Comparison of ENCODE assay signal across 8 cellular contexts in genomic region chr19:18204394-18205179, GRCh38. TPM values are rescaled to one million over a fixed set of nuclear protein-coding genes. Genes with fewer than 3 reads are reported as not detected.
A peak's percentile ranks its signal among the peaks of the same experiment; 100 is the strongest.
DNase-seq lines count a peak whose midpoint lies in the region; ATAC-seq and TF ChIP-seq lines count a peak whose summit lies in the region.

No MANE protein-coding gene starts in this region.

- H3K9me3 ChIP-seq in A673 (ENCODE audit: low read depth, low read length, poor library complexity, severe bottlenecking) (no peaks in the 10 kb centered on the region), RWPE2 (ENCODE audit: severe bottlenecking) (no peaks in the 10 kb centered on the region), body of pancreas (no peaks in the 10 kb centered on the region)

- ATAC-seq in GM18502 (IDR thresholded peaks at IDR 0.05; ENCODE audit: poor library complexity, unreplicated experiment) (peak; percentile 15), HG03064 (IDR thresholded peaks at IDR 0.05; ENCODE audit: low read depth, unreplicated experiment) (peak; percentile 11), RWPE2 (ENCODE audit: low read depth) (peak; percentile 21), body of pancreas (peak; percentile 5)

- intact Hi-C loops in A673 (cut with micrococcal nuclease; ENCODE audit: unreplicated experiment): loop anchor here (5.0 kb wide), 2 partner anchors 118 to 213 kb away; partner anchors contain the start of genes LSM4 and SSBP4
- intact Hi-C loops in body of pancreas (cut with DNase I): no loop called here

- H3K4me1 ChIP-seq in A673 (ENCODE audit: insufficient read depth, low read length, poor library complexity, severe bottlenecking) (peaks cover 12% of the 10 kb centered on the region), RWPE2 (ENCODE audit: insufficient read depth, poor library complexity, severe bottlenecking) (no peaks in the 10 kb centered on the region), body of pancreas (peaks cover 26% of the 10 kb centered on the region)

- POLR2A ChIA-PET in A673 (lab: Charles Lee; ENCODE audit: low non-redundant PET): no interaction called here

- CTCF ChIA-PET in A673 (lab: Charles Lee): interaction anchor here (0.6 to 2.3 kb wide), 2 partner anchors 47 to 68 kb away, joined by 3 to 6 read pairs; no protein-coding TSS in a partner anchor

- WGBS in body of pancreas, 2 donors: 0 to 1% methylated on average over 18 to 22 of the region's 22 CpGs

- H3K36me3 ChIP-seq in A673 (ENCODE audit: insufficient read depth, low read length, poor library complexity, severe bottlenecking) (no peaks in the 10 kb centered on the region), RWPE2 (ENCODE audit: low read depth) (peaks cover 3% of the 10 kb centered on the region; the same call in 1 of the 2 replicates), body of pancreas (replicated peaks in 1 of 2; ENCODE audit: insufficient read depth in 1 of 2, low read depth in 2 of 2) (no peaks in the 10 kb centered on the region), kidney epithelial cell (ENCODE audit: control insufficient read depth, insufficient read depth, low read length) (no peaks in the 10 kb centered on the region)

- peak overlapping the region; percentile 86 for H3K27ac ChIP-seq in A673 (ENCODE audit: low read depth, low read length, poor library complexity, severe bottlenecking)
- peak overlapping the region; percentile 58 for H3K27ac ChIP-seq in RWPE2 (ENCODE audit: poor library complexity, severe bottlenecking)
- peak overlapping the region; percentile 71 to 95 (median 86) for H3K27ac ChIP-seq in body of pancreas

- TF ChIP-seq CTCF in A673 (conservative IDR thresholded peaks at IDR 0.05; ENCODE audit: low read depth, low read length): no peak
- no peak for TF ChIP-seq CTCF in RWPE2 (IDR thresholded peaks at IDR 0.05; ENCODE audit: poor library complexity, severe bottlenecking)
- TF ChIP-seq CTCF in body of pancreas (IDR thresholded peaks at IDR 0.05): no peak
- no peak for TF ChIP-seq CTCF in kidney epithelial cell (IDR thresholded peaks at IDR 0.05; ENCODE audit: insufficient read depth, low read length, poor library complexity, severe bottlenecking)

- H3K27me3 ChIP-seq in A673 (replicated peaks; ENCODE audit: insufficient read depth, low read depth, low read length, poor library complexity) (no peaks in the 10 kb centered on the region), RWPE2 (ENCODE audit: insufficient read depth, poor library complexity, severe bottlenecking) (no peaks in the 10 kb centered on the region), body of pancreas (no peaks in the 10 kb centered on the region), kidney epithelial cell (ENCODE audit: control insufficient read depth, insufficient read depth, low read length) (peaks cover 16% of the 10 kb centered on the region)

- peak overlapping the region; percentile 60 for H3K4me3 ChIP-seq in A673 (ENCODE audit: low read depth, low read length, poor library complexity, severe bottlenecking)
- H3K4me3 ChIP-seq in RWPE2 (ENCODE audit: severe bottlenecking): peak overlapping the region; percentile 52
- peak overlapping the region in 1 of 2 donors; percentile 3 for H3K4me3 ChIP-seq in body of pancreas
- peak overlapping the region; percentile 52 for H3K4me3 ChIP-seq in kidney epithelial cell (ENCODE audit: low read depth, low read length)

- BruUV-seq in A673 (replicated peaks; lab: Mats Ljungman, UMichigan): no TSS peak

- DNase-seq in A673 (ENCODE audit: low spot score) (peak; percentile 77), RWPE2 (ENCODE audit: low spot score) (no peak), body of pancreas (peak in 1 of 4 donors; percentile 59), kidney epithelial cell (ENCODE audit: low read depth) (no peak), AG20443 (ENCODE audit: low spot score) (no peak)
- peak in 5 of 6 experiments; percentile 40 to 55 (median 54) for DNase-seq in stimulated activated naive CD4-positive, alpha-beta T cell (lab: John Stamatoyannopoulos, UW)

- peak in 2 of 3 donors; percentile 36 to 41 for TF ChIP-seq POLR2A in body of pancreas (IDR thresholded peaks at IDR 0.05)

RNA-seq across cellular contexts. Expression of gene RAB3A, which starts 0.7 kb away (rescaled TPM):
- total RNA-seq in A673 (2021) (2.9 and 4.2 TPM in 2 replicates), body of pancreas (1 to 10 TPM in 1 of 2 donors, under 1 TPM in 1; 0.52 to 8.2 TPM), kidney epithelial cell (0.07 and 0.38 TPM in 2 replicates)

RNA-seq across cellular contexts. Expression of gene MPV17L2, which starts 11.6 kb away (rescaled TPM):
- 20.2 and 21.3 TPM in 2 replicates for total RNA-seq in A673 (2021)
- total RNA-seq in body of pancreas: 1 to 10 TPM; 3.4 to 5.6 TPM
- 70.6 and 71.8 TPM in 2 replicates for total RNA-seq in kidney epithelial cell

RNA-seq across cellular contexts. Expression of gene PDE4C, which starts 21.7 kb away (rescaled TPM):
- total RNA-seq in A673 (2021): not detected in 2 replicates
- total RNA-seq in body of pancreas: under 1 TPM; under 0.01 to 0.26 TPM
- 0.34 and 0.42 TPM in 2 replicates for total RNA-seq in kidney epithelial cell

RNA-seq across cellular contexts. Expression of gene IFI30, which starts 31.0 kb away (rescaled TPM):
- total RNA-seq in A673 (2021) (not detected in 2 replicates), body of pancreas (10 to 100 TPM; 30.3 to 32.9 TPM), kidney epithelial cell (9.2 and 14.1 TPM in 2 replicates)

RNA-seq across cellular contexts. Expression of gene PIK3R2, which starts 51.6 kb away (rescaled TPM):
- total RNA-seq in A673 (2021): 38.1 and 41.9 TPM in 2 replicates
- 10 to 100 TPM; 18.9 to 21.8 TPM for total RNA-seq in body of pancreas
- total RNA-seq in kidney epithelial cell: 41.4 and 42.4 TPM in 2 replicates

Comparison
In these comparisons a context has a peak if more than half of its experiments do, and no peak if none do; other contexts are left out.
1. DNase-seq: peak in A673 (single experiment) and stimulated activated naive CD4-positive, alpha-beta T cell (5 of 6); none in RWPE2 (single experiment), kidney epithelial cell (single experiment) and AG20443 (single experiment).
2. Peak in every context shown above with its lines, with median percentiles within 50 percentile points of each other: H3K27ac ChIP-seq and ATAC-seq.